Comparison of ENCODE assay signal across 8 cellular contexts in the genomic region with DNA sequence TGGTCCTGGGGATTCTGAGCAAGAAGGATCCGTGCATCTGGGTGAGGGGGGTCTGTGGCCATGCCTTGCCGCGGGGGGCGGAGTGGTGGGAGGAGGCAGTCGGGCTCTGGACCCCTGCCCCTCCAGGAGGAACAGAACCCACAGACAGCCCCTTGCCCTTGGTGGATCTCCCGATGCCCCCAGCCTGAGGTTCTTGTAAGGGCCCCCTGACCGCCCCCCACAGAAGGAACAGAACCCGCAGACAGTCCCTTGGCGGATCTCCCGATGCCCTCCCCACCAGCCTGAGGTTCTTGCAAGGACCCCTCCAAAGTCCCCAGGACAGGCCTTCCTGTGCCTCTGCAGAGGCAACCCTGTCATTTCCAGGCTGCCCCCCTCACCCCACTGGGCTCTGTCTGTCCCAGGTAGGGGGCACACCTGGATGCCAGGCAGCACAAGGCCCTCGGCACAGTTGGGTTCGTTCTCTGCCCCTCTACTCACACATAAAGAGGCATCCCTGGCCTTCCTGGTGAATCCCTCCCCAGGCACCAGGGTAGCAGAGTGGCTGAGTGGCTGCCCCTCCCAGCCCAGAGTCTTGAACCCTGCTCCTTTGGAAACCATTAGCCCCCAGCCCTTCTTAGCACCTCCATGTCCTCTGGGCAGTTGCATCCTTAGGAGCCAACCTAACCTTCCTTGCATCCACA. TPM values are rescaled to one million over a fixed set of nuclear protein-coding genes. Genes with fewer than 3 reads are reported as not detected.
DNase-seq lines count a peak whose midpoint lies in the region; ATAC-seq and TF ChIP-seq lines count a peak whose summit lies in the region.

No MANE protein-coding gene starts in this region.

- no peak for ATAC-seq in naive thymus-derived CD4-positive, alpha-beta T cell
- ATAC-seq in HG02970 (IDR thresholded peaks at IDR 0.05; ENCODE audit: low FRiP score, unreplicated experiment) = no peak
- ATAC-seq in GM21528 (IDR thresholded peaks at IDR 0.05; ENCODE audit: low FRiP score, unreplicated experiment) = no peak
- ATAC-seq in HG03280 (IDR thresholded peaks at IDR 0.05; ENCODE audit: unreplicated experiment) = no peak

- intact Hi-C loops in naive thymus-derived CD4-positive, alpha-beta T cell (cut with micrococcal nuclease) = loop anchor here (5.0 to 10.0 kb wide), 4 partner anchors 35 to 1295 kb away; a partner anchor contains a TSS

- H3K27ac Mint-ChIP-seq in naive thymus-derived CD4-positive, alpha-beta T cell = no peak overlapping the region

- WGBS in HUES64 = 83% methylated on average over 12 of the region's 12 CpGs

- DNase-seq in AG04449 (ENCODE audit: low read depth, low spot score) (no peak), epithelial cell of esophagus (ENCODE audit: low read depth) (no peak), kidney glomerular epithelial cell (lab: John Stamatoyannopoulos, UW) (no peak)
- peak in 1 of 9 donors; percentile 7 for DNase-seq in naive thymus-derived CD4-positive, alpha-beta T cell

- H3K4me3 Mint-ChIP-seq in naive thymus-derived CD4-positive, alpha-beta T cell = peak overlapping the region in 7 of 10 donors; percentile 7 to 71 (median 61)

- H3K9me3 Mint-ChIP-seq in naive thymus-derived CD4-positive, alpha-beta T cell = no peaks in the 10 kb centered on the region

- H3K4me1 Mint-ChIP-seq in naive thymus-derived CD4-positive, alpha-beta T cell = peaks cover 0 to 11% (median 4%) of the 10 kb centered on the region in 7 donors

- no peaks in the 10 kb centered on the region for H3K4me1 ChIP-seq in HUES64 (ENCODE audit: insufficient read depth, low read length)
- H3K4me1 ChIP-seq in naive thymus-derived CD4-positive, alpha-beta T cell (ENCODE audit: control insufficient read depth in 2 of 2, insufficient read depth in 2 of 2, low read length in 2 of 2) = peaks cover 0 to 6% of the 10 kb centered on the region in 2 donors

- H3K36me3 Mint-ChIP-seq in naive thymus-derived CD4-positive, alpha-beta T cell = no peaks in the 10 kb centered on the region

- no peaks in the 10 kb centered on the region for H3K36me3 ChIP-seq in HUES64 (ENCODE audit: insufficient read depth, low read length)
- no peaks in the 10 kb centered on the region for H3K36me3 ChIP-seq in naive thymus-derived CD4-positive, alpha-beta T cell (ENCODE audit: control insufficient read depth in 2 of 3, insufficient read depth in 3 of 3, low read length in 3 of 3)

- H3K4me3 ChIP-seq in AG04449 (ENCODE audit: low read depth, low read length) = peak overlapping the region; percentile 65
- peak overlapping the region; percentile 84 for H3K4me3 ChIP-seq in HUES64 (ENCODE audit: low read length)
- peak overlapping the region; percentile 80 for H3K4me3 ChIP-seq in epithelial cell of esophagus (ENCODE audit: low read length)
- H3K4me3 ChIP-seq in naive thymus-derived CD4-positive, alpha-beta T cell (ENCODE audit: low read length) = no peak overlapping the region

- H3K27me3 ChIP-seq in HUES64 (ENCODE audit: insufficient read depth, low read length) = peaks cover 26% of the 10 kb centered on the region
- H3K27me3 ChIP-seq in naive thymus-derived CD4-positive, alpha-beta T cell (ENCODE audit: control insufficient read depth in 2 of 2, insufficient read depth in 2 of 2, low read length in 2 of 2) = peaks cover 0 to 12% of the 10 kb centered on the region in 2 donors

- H3K9ac ChIP-seq in HUES64 (ENCODE audit: low read depth, low read length) = no peak overlapping the region

- CTCF ChIA-PET in AG04449 (lab: Yijun Ruan, JAX) = interaction anchor here (0.7 to 5.7 kb wide), 11 partner anchors 9 to 287 kb away, joined by 3 to 130 read pairs (median 5); no protein-coding TSS in a partner anchor
- CTCF ChIA-PET in naive thymus-derived CD4-positive, alpha-beta T cell (lab: Charles Lee) = interaction anchor here (1.6 kb wide), 1 partner anchor 9 kb away, joined by 3 read pairs; no protein-coding TSS in a partner anchor

- POLR2A ChIA-PET in AG04449 (lab: Yijun Ruan, JAX) = interaction anchor here (1.3 kb wide), 1 partner anchor 67 kb away, joined by 6 read pairs; no protein-coding TSS in a partner anchor
- POLR2A ChIA-PET in naive thymus-derived CD4-positive, alpha-beta T cell (lab: Charles Lee) = no interaction called here

- H3K27me3 Mint-ChIP-seq in naive thymus-derived CD4-positive, alpha-beta T cell = peaks cover 12 to 28% (median 21%) of the 10 kb centered on the region in 5 donors

- no peaks in the 10 kb centered on the region for H3K9me3 ChIP-seq in HUES64 (ENCODE audit: insufficient read depth, low read depth, low read length)
- no peaks in the 10 kb centered on the region for H3K9me3 ChIP-seq in naive thymus-derived CD4-positive, alpha-beta T cell (ENCODE audit: control insufficient read depth in 2 of 3, low read length in 3 of 3)

- no peak overlapping the region for H3K27ac ChIP-seq in HUES64 (ENCODE audit: low read depth, low read length)
- H3K27ac ChIP-seq in naive thymus-derived CD4-positive, alpha-beta T cell (ENCODE audit: low read depth, low read length) = no peak overlapping the region

- TF ChIP-seq CTCF in AG04449 (IDR thresholded peaks at IDR 0.05; ENCODE audit: insufficient read depth, low read length, missing control alignments) (no peak), epithelial cell of esophagus (IDR thresholded peaks at IDR 0.05; ENCODE audit: insufficient read depth, low read depth, low read length, missing control alignments) (no peak)

RNA-seq across cellular contexts. Expression of a gene that starts 1.9 kb away (rescaled TPM):
- polyA plus RNA-seq in HUES64 (2013, experiment 1 of 2) = 28.4 TPM
- 28.4 TPM for polyA plus RNA-seq in HUES64 (2013, experiment 2 of 2)
- 1 to 10 TPM in 2 of 5 experiments, under 1 TPM in 3; 0.35 to 4.5 (median 0.90) TPM for total RNA-seq in naive thymus-derived CD4-positive, alpha-beta T cell
- under 1 TPM in 1 of 2 donors, not detected in 1; 0.08 TPM for polyA plus RNA-seq in naive thymus-derived CD4-positive, alpha-beta T cell
